ENCODE assay signal across 1 cellular context in genomic region chr20:62898970-62899632, GRCh38.
A peak's percentile ranks its signal among the peaks of the same experiment; 100 is the strongest.
TF ChIP-seq lines count a peak whose summit lies in the region.

No MANE protein-coding gene starts in this region.

TF ChIP-seq in H1, 55 proteins besides CTCF, POLR2A, EP300 and RAD21:
- TF ChIP-seq SP4 (IDR thresholded peaks at IDR 0.05; ENCODE audit: low read length) (no peak), POLR2AphosphoS5 (IDR thresholded peaks at IDR 0.05; ENCODE audit: low read depth, low read length) (peak; percentile 58)
